1 cellular context compared by ENCODE assay signal in the genomic region with DNA sequence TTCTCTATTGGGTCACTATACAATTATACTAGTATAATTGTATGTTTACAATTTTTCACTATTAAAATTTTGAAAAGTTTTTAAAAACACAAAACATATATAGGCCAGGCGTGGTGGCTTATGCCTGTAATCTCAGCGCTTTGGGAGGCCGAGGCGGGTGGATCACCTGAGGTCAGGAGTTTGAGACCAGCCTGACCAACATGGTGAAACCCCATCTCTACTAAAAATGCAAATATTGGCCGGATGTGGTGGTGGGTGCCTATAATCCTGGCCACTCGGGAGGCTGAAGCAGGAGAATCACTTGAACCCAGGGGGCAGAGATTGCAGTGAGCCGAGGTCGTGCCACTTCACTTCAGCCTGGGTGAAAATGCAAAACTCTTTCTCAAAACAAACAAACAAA. TPM values are rescaled to one million over a fixed set of nuclear protein-coding genes. Genes with fewer than 3 reads are reported as not detected.
"Had no signal": no experiment of that assay in that cellular context is flagged by ENCODE, and none has a peak within 500 bp of the region (broad histone marks: within the 10 kb centered on the region; RNA-seq: fewer than 3 reads in every experiment).

No MANE protein-coding gene starts in this region.

RNA-seq across cellular contexts. Expression of a gene that starts 36.0 kb away (rescaled TPM):
- total RNA-seq: thoracic aorta had no signal
